21 cellular contexts compared by ENCODE assay signal in genomic region chr6:115362234-115362633, GRCh38.
"Had no signal": no experiment of that assay in that cellular context is flagged by ENCODE, and none has a peak within 500 bp of the region (broad histone marks: within the 10 kb centered on the region; RNA-seq: fewer than 3 reads in every experiment).

No MANE protein-coding gene starts in this region.

- DNase-seq: activated B cell treated with CpG ODN at 0.5 μM for 24 hours; activated CD4-positive, alpha-beta T cell treated with anti-CD3 and anti-CD28 coated beads for 36 hours; activated CD4-positive, alpha-beta T cell treated with anti-CD3 and anti-CD28 coated beads, Interleukin-2, amount 50 U/mL, for 4 hours; activated CD8-positive, alpha-beta memory T cell treated with anti-CD3 and anti-CD28 coated beads for 24 hours; activated CD8-positive, alpha-beta memory T cell treated with anti-CD3 and anti-CD28 coated beads, Interleukin-2, amount 50 U/mL, for 4 hours; activated T-cell treated with anti-CD3 and anti-CD28 coated beads, Interleukin-2, amount 50 U/mL, for 24 hours; aorta; heart right ventricle; lower lobe of right lung; mesendoderm; mucosa of descending colon; nephron progenitor cell; pancreas; right cardiac atrium; stimulated activated CD4-positive, alpha-beta T cell treated with anti-CD3 and anti-CD28 coated beads, Interleukin-12 subunit alpha, Interleukin-12 subunit beta, amount 100 ng/mL, for 4 hours; stimulated activated naive CD8-positive, alpha-beta T cell treated with anti-CD3 and anti-CD28 coated beads, Interleukin-15, amount 100 ng/mL, for 72 hours; tibial artery had no signal

- ATAC-seq: activated CD4-positive, alpha-beta T cell treated with anti-CD3 and anti-CD28 coated beads for 36 hours; activated naive CD4-positive, alpha-beta T cell treated with anti-CD3 and anti-CD28 coated beads, Interleukin-2, amount 50 U/mL, for 72 hours; activated T-helper 17 cell treated with anti-CD3 and anti-CD28 coated beads, Interleukin-2, amount 50 U/mL, for 72 hours; heart right ventricle; lower lobe of right lung; mucosa of descending colon; pancreas; right cardiac atrium; stimulated activated effector memory CD8-positive, alpha-beta T cell treated with anti-CD3 and anti-CD28 coated beads, Interleukin-12 subunit alpha, Interleukin-12 subunit beta, amount 100 ng/mL, for 72 hours; stimulated activated naive CD8-positive, alpha-beta T cell treated with anti-CD3 and anti-CD28 coated beads, Interleukin-15, amount 100 ng/mL, for 72 hours had no signal

- H3K27ac ChIP-seq: epithelial cell of prostate, heart right ventricle, lower lobe of right lung, pancreas, tibial artery had no signal
